8 cellular contexts compared by ENCODE assay signal in the genomic region with DNA sequence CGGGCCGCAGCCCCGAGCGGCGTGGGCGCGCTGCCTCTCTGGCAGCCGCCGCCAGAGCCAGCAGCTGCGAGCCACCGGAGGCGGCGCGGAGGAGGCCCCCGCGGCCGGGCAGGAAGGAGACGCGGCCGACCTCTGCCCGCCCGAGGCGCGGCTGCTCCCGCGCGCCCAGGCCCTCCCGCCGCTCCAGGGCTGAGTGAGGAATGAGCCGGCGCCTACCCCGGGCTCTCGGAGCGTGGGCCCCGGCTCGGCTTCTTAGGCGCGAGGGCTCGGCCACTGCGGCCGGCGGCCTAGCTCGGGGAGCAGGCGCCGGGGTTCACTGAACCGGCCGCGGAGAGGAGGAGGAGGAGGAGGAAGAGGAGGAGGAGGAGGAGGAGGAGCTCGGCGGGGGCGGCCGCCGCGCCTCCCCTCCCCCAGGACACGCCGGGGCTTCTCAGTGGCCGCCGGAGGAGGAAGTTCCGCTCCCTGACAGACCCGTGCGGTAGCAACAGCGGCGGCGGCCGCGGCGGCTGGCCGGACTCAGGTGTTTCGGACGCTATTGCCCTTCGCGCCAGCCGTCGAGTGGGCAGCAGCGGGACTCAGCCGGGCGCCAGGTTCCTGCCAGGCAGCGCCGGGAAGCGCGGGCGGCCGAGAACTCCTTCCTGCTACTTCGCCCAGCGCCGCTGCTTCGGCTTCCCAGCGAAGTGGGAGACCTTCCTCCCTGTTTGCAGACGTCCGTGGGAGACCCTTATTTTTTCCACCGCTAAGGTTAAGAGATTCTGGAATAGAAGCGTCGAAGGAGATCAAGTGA. TPM values are rescaled to one million over a fixed set of nuclear protein-coding genes. Genes with fewer than 3 reads are reported as not detected.
DNase-seq lines count a peak whose midpoint lies in the region; ATAC-seq and TF ChIP-seq lines count a peak whose summit lies in the region.

A gene (plus strand): TSS at position 468 of the 787 bp plus-strand sequence. CDS start 735 bp downstream, outside the sequence.

- intact Hi-C loops in stomach (cut with DNase I; ENCODE audit: low total_unique reads) = no loop called here

- peaks cover 19 to 72% (median 44%) of the 10 kb centered on the region in 4 donors for H3K4me1 ChIP-seq in stomach

- POLR2A ChIA-PET in RWPE1 (lab: Yijun Ruan, JAX; ENCODE audit: low non-redundant PET) = no interaction called here

- H3K36me3 Mint-ChIP-seq in nephron progenitor cell (ENCODE audit: low read depth) = no peaks in the 10 kb centered on the region

- ATAC-seq in GM21367 (IDR thresholded peaks at IDR 0.05; ENCODE audit: unreplicated experiment) = peak; percentile 57

- no peaks in the 10 kb centered on the region for H3K27me3 ChIP-seq in stomach

- TF ChIP-seq CTCF in RWPE1 (conservative IDR thresholded peaks at IDR 0.05; ENCODE audit: low read depth) (no peak), fibroblast of the aortic adventitia (IDR thresholded peaks at IDR 0.05; ENCODE audit: insufficient read depth, low read length) (no peak), nephron progenitor cell (IDR thresholded peaks at IDR 0.05) (no peak), stomach (IDR thresholded peaks at IDR 0.05) (no peak)

- WGBS in stomach, 5 donors = 0 to 2% (median 0%) methylated on average over 56 to 91 of the region's 93 CpGs

- TF ChIP-seq POLR2A in stomach (IDR thresholded peaks at IDR 0.05) = peak in 1 of 4 donors; percentile 25

- peak; percentile 33 for DNase-seq in DMS 273 treated with DMSO at 0.1 percent for 48 hours (lab: John Stamatoyannopoulos, UW)
- DNase-seq in HUDEP-2 (lab: John Stamatoyannopoulos, UW; ENCODE audit: unreplicated experiment in 76 of 76) = peak in 72 of 76 experiments; percentile 28 to 83 (median 73)
- DNase-seq in RWPE1 (ENCODE audit: low spot score) = peak; percentile 42
- peak; percentile 91 for DNase-seq in activated effector memory CD4-positive, alpha-beta T cell treated with anti-CD3 and anti-CD28 coated beads, Interleukin-2, amount 50 U/mL, for 16 hours
- peak; percentile 69 for DNase-seq in fibroblast of the aortic adventitia (ENCODE audit: low read depth)
- DNase-seq in nephron progenitor cell = peak; percentile 77
- peak; percentile 93 for DNase-seq in stomach

- CTCF ChIA-PET in RWPE1 (lab: Yijun Ruan, JAX) = interaction anchor here (0.6 to 1.1 kb wide), 2 partner anchors 83 to 363 kb away, joined by 3 to 4 read pairs; no protein-coding TSS in a partner anchor

- H3K4me3 Mint-ChIP-seq in nephron progenitor cell = peak within 1 kb of the TSS; percentile 96

- H3K9me3 ChIP-seq in stomach = no peaks in the 10 kb centered on the region

- peak within 1 kb of the TSS; percentile 99 for H3K27ac Mint-ChIP-seq in nephron progenitor cell

- H3K4me3 ChIP-seq in fibroblast of the aortic adventitia (ENCODE audit: low read depth, low read length) (peak within 1 kb of the TSS; percentile 75), stomach (peak within 1 kb of the TSS; percentile 85 to 91 (median 86))

- H3K4me1 Mint-ChIP-seq in nephron progenitor cell = peaks cover 76% of the 10 kb centered on the region

- H3K27me3 Mint-ChIP-seq in nephron progenitor cell (ENCODE audit: low read depth, poor library complexity) = peaks cover 2% of the 10 kb centered on the region

- no peaks in the 10 kb centered on the region for H3K36me3 ChIP-seq in stomach

- H3K9me3 Mint-ChIP-seq in nephron progenitor cell = no peaks in the 10 kb centered on the region

- TF ChIP-seq EP300 in stomach (IDR thresholded peaks at IDR 0.05) = no peak

- H3K27ac ChIP-seq in RWPE1 (peak within 1 kb of the TSS; percentile 96), stomach (peak within 1 kb of the TSS; percentile 97 to 100 (median 98))

RNA-seq across cellular contexts. Expression of the gene that starts here (rescaled TPM):
- total RNA-seq in fibroblast of the aortic adventitia (ENCODE audit: low replicate concordance) (31.3 and 43.7 TPM in 2 replicates), stomach (10 to 100 TPM; 16.9 to 83.2 (median 56.9) TPM)
- polyA plus RNA-seq in stomach = 1 to 10 TPM; 3.5 to 5.0 (median 4.2) TPM

Comparison
In these comparisons a context has a peak if more than half of its experiments do, and no peak if none do; other contexts are left out.
1. Peak in every context shown above with its lines: DNase-seq, ATAC-seq, H3K4me3 ChIP-seq and H3K27ac ChIP-seq.
2. DNase-seq: peak in every context shown above with its lines; median percentile 93 in stomach; 91 in activated effector memory CD4-positive, alpha-beta T cell treated with anti-CD3 and anti-CD28 coated beads, Interleukin-2, amount 50 U/mL, for 16 hours; 77 in nephron progenitor cell; 73 in HUDEP-2; 69 in fibroblast of the aortic adventitia; 42 in RWPE1; 33 in DMS 273 treated with DMSO at 0.1 percent for 48 hours.